In the genomic region with DNA sequence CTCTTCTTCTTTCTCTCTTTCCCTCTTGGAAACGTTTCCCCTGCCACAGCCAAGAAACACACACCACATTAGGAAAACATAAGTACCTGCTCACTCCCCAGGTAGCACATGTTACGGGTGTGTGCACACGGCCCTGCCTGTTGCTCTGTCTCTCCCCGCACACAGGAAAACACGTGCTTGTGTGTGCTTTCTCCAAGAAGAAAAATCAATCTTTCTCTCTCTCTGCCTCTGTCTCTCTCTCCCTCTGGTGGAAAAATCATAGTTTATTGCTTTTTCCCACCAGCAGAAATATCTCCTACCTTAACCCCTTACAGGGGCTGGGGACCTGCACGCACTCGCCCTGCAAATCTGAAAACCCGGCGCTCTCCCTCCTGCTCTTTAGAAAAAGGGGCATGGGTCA, we compare ENCODE assay signal across 14 cellular contexts.
DNase-seq lines count a peak whose midpoint lies in the region; ATAC-seq, FAIRE-seq and TF ChIP-seq lines count a peak whose summit lies in the region.
"Had no signal": no experiment of that assay in that cellular context is flagged by ENCODE, and none has a peak within 500 bp of the region (broad histone marks: within the 10 kb centered on the region; RNA-seq: fewer than 3 reads in every experiment).

No MANE protein-coding gene starts in this region.

- H3K4me3 ChIP-seq in H1 (ENCODE audit: extremely low read depth in 1 of 4, insufficient read depth in 2 of 4, low read depth in 3 of 4, low read length in 4 of 4), result peak overlapping the region in 2 of 4 experiments; percentile 27 to 62; a peak in 3 of 8 replicates

- 0 out of 2 replicates have a peak overlapping the region, but pooled peaks have one; percentile 17 for H2AFZ ChIP-seq in H1 (ENCODE audit: low read length)

- no peak for TF ChIP-seq POLR2A in H1 (IDR thresholded peaks at IDR 0.05; ENCODE audit: control extremely low read depth in 1 of 2, low read depth in 2 of 2, low read length in 2 of 2)

- no peak overlapping the region for H3K27ac Mint-ChIP-seq in activated CD4-positive, alpha-beta T cell treated with anti-CD3 and anti-CD28 coated beads for 36 hours
- H3K27ac Mint-ChIP-seq in progenitor cell of endocrine pancreas, result no peak overlapping the region

- peak; percentile 57 for DNase-seq in activated CD4-positive, alpha-beta T cell treated with anti-CD3 and anti-CD28 coated beads for 36 hours
- DNase-seq in activated CD4-positive, alpha-beta T cell treated with anti-CD3 and anti-CD28 coated beads, Interleukin-2, amount 50 U/mL, for 1 hour, result no peak
- DNase-seq in NCI-H748 (lab: John Stamatoyannopoulos, UW; ENCODE audit: unreplicated experiment) (peak; percentile 80), H1 (ENCODE audit: low read depth in 1 of 2, low spot score in 2 of 2) (no peak), progenitor cell of endocrine pancreas (ENCODE audit: low spot score, unreplicated experiment) (no peak), foreskin melanocyte (no peak)
- DNase-seq: amniotic stem cell, kidney glomerular epithelial cell, NCI-H1092 treated with DMSO at 0.1 percent for 48 hours, psoas muscle, transverse colon had no signal

- ATAC-seq in activated CD4-positive, alpha-beta T cell treated with anti-CD3 and anti-CD28 coated beads for 36 hours, result peak; percentile 31
- ATAC-seq in GM19452 (IDR thresholded peaks at IDR 0.05; ENCODE audit: unreplicated experiment) (no peak), HG03378 (IDR thresholded peaks at IDR 0.05; ENCODE audit: unreplicated experiment) (no peak)

- H3K79me1 ChIP-seq in H1 (ENCODE audit: low read depth, low read length), result no peaks in the 10 kb centered on the region

- no peak overlapping the region for H2BK5ac ChIP-seq in H1 (ENCODE audit: low read depth, low read length)

- H3K14ac ChIP-seq in H1 (ENCODE audit: insufficient read length), result no peak overlapping the region

- no peak overlapping the region for H3K9ac ChIP-seq in H1 (replicated peaks in 1 of 4; ENCODE audit: extremely low read depth in 1 of 4, low read depth in 3 of 4, low read length in 3 of 4)

- peaks cover 2% of the 10 kb centered on the region for H3K27me3 Mint-ChIP-seq in activated CD4-positive, alpha-beta T cell treated with anti-CD3 and anti-CD28 coated beads for 36 hours
- peaks cover 36% of the 10 kb centered on the region for H3K27me3 Mint-ChIP-seq in progenitor cell of endocrine pancreas

- WGBS in H1 (ENCODE audit: extremely low coverage in 1 of 2, insufficient coverage in 1 of 2, insufficient read length in 1 of 2, insufficient replicate concordance in 2 of 2, low coverage in 1 of 2, low lambda C conversion rate in 2 of 2, missing lambda C conversion rate in 1 of 2), 2 experiments, result 55% methylated on average over 9 of the region's 9 CpGs; no CpG with 5 or more reads in 1 of the 2 experiments

- no peak overlapping the region for H3K4me3 Mint-ChIP-seq in activated CD4-positive, alpha-beta T cell treated with anti-CD3 and anti-CD28 coated beads for 36 hours
- no peak overlapping the region for H3K4me3 Mint-ChIP-seq in progenitor cell of endocrine pancreas (ENCODE audit: low read depth)

- no peak for FAIRE-seq in H1 (lab: Jason Lieb, UNC)
- FAIRE-seq: GM19239 had no signal

- no peak overlapping the region for H4K8ac ChIP-seq in H1 (ENCODE audit: extremely low read depth, insufficient read depth, low read length)

- H3K56ac ChIP-seq in H1 (replicated peaks; ENCODE audit: insufficient read length, low read depth, low read length), result no peak overlapping the region

- H3K4me2 ChIP-seq in H1 (ENCODE audit: insufficient read depth in 1 of 2, low read depth in 2 of 2, low read length in 2 of 2), result peak overlapping the region; percentile 34 to 86

- no peak for TF ChIP-seq EP300 in H1 (IDR thresholded peaks at IDR 0.05; ENCODE audit: borderline replicate concordance in 1 of 2, low read depth in 2 of 2, low read length in 2 of 2)

- H3K4me1 Mint-ChIP-seq in activated CD4-positive, alpha-beta T cell treated with anti-CD3 and anti-CD28 coated beads for 36 hours, result no peaks in the 10 kb centered on the region
- peaks cover 4% of the 10 kb centered on the region for H3K4me1 Mint-ChIP-seq in progenitor cell of endocrine pancreas (ENCODE audit: low read depth)

- no peak overlapping the region for H2AK5ac ChIP-seq in H1 (ENCODE audit: low read depth, low read length)

- peaks cover 0 to 2% of the 10 kb centered on the region in 2 experiments for H4K20me1 ChIP-seq in H1 (replicated peaks in 1 of 2; ENCODE audit: control insufficient read depth in 1 of 2, insufficient read depth in 2 of 2, low read length in 2 of 2)

- TF ChIP-seq CTCF in H1 (IDR thresholded peaks at IDR 0.05; ENCODE audit: control extremely low read depth in 1 of 3, insufficient read depth in 1 of 3, low read depth in 1 of 3, low read length in 3 of 3), result no peak
- peak; percentile 19 for TF ChIP-seq CTCF in progenitor cell of endocrine pancreas (IDR thresholded peaks at IDR 0.05; ENCODE audit: unreplicated experiment)

- no peaks in the 10 kb centered on the region for H3K9me3 Mint-ChIP-seq in activated CD4-positive, alpha-beta T cell treated with anti-CD3 and anti-CD28 coated beads for 36 hours (ENCODE audit: low read depth)
- no peaks in the 10 kb centered on the region for H3K9me3 Mint-ChIP-seq in progenitor cell of endocrine pancreas (ENCODE audit: low read depth)

- H3K18ac ChIP-seq in H1 (ENCODE audit: extremely low read depth, low read length), result no peak overlapping the region

- no peak overlapping the region for H2BK20ac ChIP-seq in H1 (ENCODE audit: low read length)

- peaks cover 7% of the 10 kb centered on the region; the same call in 1 of the 2 replicates for H3K23me2 ChIP-seq in H1 (ENCODE audit: low read depth, low read length)

- peaks cover 0 to 8% (median 2%) of the 10 kb centered on the region in 4 experiments; a peak in 5 of 7 replicates for H3K4me1 ChIP-seq in H1 (replicated peaks in 1 of 4; ENCODE audit: control insufficient read depth in 3 of 4, insufficient read depth in 4 of 4, low read length in 3 of 4)
- H3K4me1 ChIP-seq: psoas muscle had no signal

- no peak overlapping the region for H4K5ac ChIP-seq in H1 (ENCODE audit: insufficient read length, low read depth, low read length)

- H3K4ac ChIP-seq in H1 (replicated peaks; ENCODE audit: insufficient read length, low read depth, low read length), result no peak overlapping the region

- H3K79me2 ChIP-seq in H1 (ENCODE audit: control insufficient read depth in 1 of 2, insufficient read depth in 2 of 2, low read length in 2 of 2), result no peaks in the 10 kb centered on the region

- H3K36me3 Mint-ChIP-seq in activated CD4-positive, alpha-beta T cell treated with anti-CD3 and anti-CD28 coated beads for 36 hours (ENCODE audit: low read depth), result no peaks in the 10 kb centered on the region
- H3K36me3 Mint-ChIP-seq in progenitor cell of endocrine pancreas (ENCODE audit: insufficient read depth), result no peaks in the 10 kb centered on the region

- H3K27ac ChIP-seq in H1 (ENCODE audit: low read depth, low read length), result no peak overlapping the region
- H3K27ac ChIP-seq: psoas muscle, transverse colon had no signal

- no peak overlapping the region for H2BK120ac ChIP-seq in H1 (replicated peaks; ENCODE audit: low read depth, low read length)

- no peaks in the 10 kb centered on the region for H3K36me3 ChIP-seq in H1 (ENCODE audit: control insufficient read depth in 2 of 4, insufficient read depth in 4 of 4, low read length in 3 of 4)
- H3K36me3 ChIP-seq: transverse colon had no signal

- no peak overlapping the region for H3K23ac ChIP-seq in H1 (ENCODE audit: insufficient read length)

- no peak for TF ChIP-seq RAD21 in H1 (IDR thresholded peaks at IDR 0.05 in 1 of 2, conservative IDR thresholded peaks at IDR 0.05 in 1 of 2; ENCODE audit: low read depth in 2 of 2, low read length in 2 of 2)

- H2BK12ac ChIP-seq in H1 (ENCODE audit: low read depth, low read length), result no peak overlapping the region

- intact Hi-C loops in activated CD4-positive, alpha-beta T cell treated with anti-CD3 and anti-CD28 coated beads for 36 hours (cut with DNase I, micrococcal nuclease), result loop anchor here (1.0 to 5.0 kb wide), 11 partner anchors 144 to 750 kb away; partner anchors contain the start of genes STX16 (in 2 of the 2), ATP5F1E (in 1 of the 2) and NELFCD (in 1 of the 2)

- H2BK15ac ChIP-seq in H1 (ENCODE audit: low read length), result no peak overlapping the region

- no peak overlapping the region for H4K91ac ChIP-seq in H1 (replicated peaks; ENCODE audit: insufficient read length, low read length)

- H3K27me3 ChIP-seq in H1 (replicated peaks in 1 of 4; ENCODE audit: control insufficient read depth in 3 of 4, extremely low read depth in 1 of 4, insufficient read depth in 3 of 4, low read length in 3 of 4), result peaks cover 0 to 22% (median 16%) of the 10 kb centered on the region in 4 experiments; a peak in 6 of 7 replicates

- H3K9me3 ChIP-seq in H1 (ENCODE audit: insufficient read depth in 2 of 2, low read depth in 1 of 2, low read length in 1 of 2), result no peaks in the 10 kb centered on the region
- H3K9me3 ChIP-seq: psoas muscle, transverse colon had no signal

- POLR2A ChIA-PET in activated CD4-positive, alpha-beta T cell treated with anti-CD3 and anti-CD28 coated beads for 36 hours (lab: Charles Lee), result no interaction called here
- POLR2A ChIA-PET in H1 (lab: Charles Lee; ENCODE audit: partially characterized antibody), result no interaction called here

- CTCF ChIA-PET in activated CD4-positive, alpha-beta T cell treated with anti-CD3 and anti-CD28 coated beads for 36 hours (lab: Charles Lee), result interaction anchor here (1.1 to 2.0 kb wide), 3 partner anchors 11 to 315 kb away, joined by 3 to 6 read pairs (median 3); no protein-coding TSS in a partner anchor
- CTCF ChIA-PET in H1 (lab: Charles Lee; ENCODE audit: partially characterized antibody), result interaction anchor here (0.6 to 4.4 kb wide), 7 partner anchors 23 to 535 kb away, joined by 3 to 41 read pairs (median 4); no protein-coding TSS in a partner anchor

TF ChIP-seq in H1, 55 proteins besides CTCF, POLR2A, EP300 and RAD21:
- no peak for TF ChIP-seq SIN3A (conservative IDR thresholded peaks at IDR 0.05 in 1 of 2, IDR thresholded peaks at IDR 0.05 in 1 of 2; ENCODE audit: low read depth in 1 of 2, low read length in 2 of 2)
- no peak for TF ChIP-seq CHD2 (IDR thresholded peaks at IDR 0.05; ENCODE audit: low read length)
- no peak for TF ChIP-seq PHF8 (conservative IDR thresholded peaks at IDR 0.05; ENCODE audit: low read depth, low read length)
- TF ChIP-seq CHD1 (IDR thresholded peaks at IDR 0.05; ENCODE audit: low read depth, low read length), result no peak
- no peak for TF ChIP-seq CREB1 (IDR thresholded peaks at IDR 0.05)

Comparison
In these comparisons a context has a peak if more than half of its experiments do, and no peak if none do; other contexts are left out.
1. DNase-seq: peak in activated CD4-positive, alpha-beta T cell treated with anti-CD3 and anti-CD28 coated beads for 36 hours (single experiment) and NCI-H748 (single experiment); none in activated CD4-positive, alpha-beta T cell treated with anti-CD3 and anti-CD28 coated beads, Interleukin-2, amount 50 U/mL, for 1 hour (single experiment), H1 (0 of 2), progenitor cell of endocrine pancreas (single experiment) and foreskin melanocyte (single experiment).